In genomic region chr6:31700716-31701401, GRCh38 we compare ENCODE assay signal across 14 cellular contexts. TPM values are rescaled to one million over a fixed set of nuclear protein-coding genes. Genes with fewer than 3 reads are reported as not detected.
DNase-seq lines count a peak whose midpoint lies in the region; ATAC-seq, FAIRE-seq and TF ChIP-seq lines count a peak whose summit lies in the region.
"Had no signal": no experiment of that assay in that cellular context is flagged by ENCODE, and none has a peak within 500 bp of the region (broad histone marks: within the 10 kb centered on the region; RNA-seq: fewer than 3 reads in every experiment).

No MANE protein-coding gene starts in this region.

- peaks cover 32% of the 10 kb centered on the region for H3K4me1 ChIP-seq in CD4-positive, CD25-positive, alpha-beta regulatory T cell (ENCODE audit: control insufficient read depth, insufficient read depth, low read length, poor library complexity, severe bottlenecking)
- peaks cover 15 to 22% of the 10 kb centered on the region in 2 experiments for H3K4me1 ChIP-seq in K562 (replicated peaks in 1 of 2; ENCODE audit: control insufficient read depth in 2 of 2, insufficient read depth in 2 of 2, low read length in 2 of 2)
- H3K4me1 ChIP-seq in foreskin keratinocyte: no peaks in the 10 kb centered on the region

- peak overlapping the region; percentile 32 to 93; a peak in 2 of 4 replicates for H3K9ac ChIP-seq in K562 (ENCODE audit: insufficient read depth in 1 of 2, low read depth in 2 of 2, low read length in 2 of 2)
- peak overlapping the region; percentile 93 for H3K9ac ChIP-seq in neural cell (ENCODE audit: low read length)

- no peaks in the 10 kb centered on the region; the same call in 1 of the 2 replicates for H4K20me1 ChIP-seq in K562 (replicated peaks; ENCODE audit: control insufficient read depth, insufficient read depth, low read length)
- H4K20me1 ChIP-seq in neural cell (ENCODE audit: insufficient read depth): no peaks in the 10 kb centered on the region

- no peaks in the 10 kb centered on the region for H3K27me3 ChIP-seq in CD4-positive, CD25-positive, alpha-beta regulatory T cell (ENCODE audit: control insufficient read depth, insufficient read depth, low read length)
- no peaks in the 10 kb centered on the region for H3K27me3 ChIP-seq in K562 (ENCODE audit: control insufficient read depth in 2 of 2, insufficient read depth in 2 of 2, low read length in 2 of 2)
- H3K27me3 ChIP-seq in neural cell (ENCODE audit: insufficient read depth, low read depth, low read length): no peaks in the 10 kb centered on the region
- H3K27me3 ChIP-seq in foreskin keratinocyte: no peaks in the 10 kb centered on the region
- H3K27me3 ChIP-seq: gastroesophageal sphincter, ovary had no signal

- peak overlapping the region; percentile 48 for H3K4me3 ChIP-seq in CD4-positive, CD25-positive, alpha-beta regulatory T cell (ENCODE audit: low read depth, low read length)
- H3K4me3 ChIP-seq in K562 (no peak overlapping the region), neural cell (ENCODE audit: low read length) (peak overlapping the region; percentile 84)

- peaks cover 6% of the 10 kb centered on the region for H3K27me3 Mint-ChIP-seq in CD4-positive, CD25-positive, alpha-beta regulatory T cell
- H3K27me3 Mint-ChIP-seq in HFFc6 (ENCODE audit: insufficient read depth): no peaks in the 10 kb centered on the region; the same call in 1 of the 2 replicates

- TF ChIP-seq CTCF in HFFc6 (IDR thresholded peaks at IDR 0.05) (no peak), K562 (IDR thresholded peaks at IDR 0.05 in 2 of 3, conservative IDR thresholded peaks at IDR 0.05 in 1 of 3; ENCODE audit: insufficient read depth in 2 of 3, low read depth in 1 of 3, low read length in 3 of 3) (no peak), neural cell (IDR thresholded peaks at IDR 0.05; ENCODE audit: poor library complexity, severe bottlenecking) (no peak), foreskin keratinocyte (conservative IDR thresholded peaks at IDR 0.05) (no peak)

- WGBS in K562 (ENCODE audit: insufficient coverage, low coverage, missing lambda C conversion rate): 73% methylated on average over 5 of the region's 5 CpGs

- no peak for DNase-seq in CD4-positive, CD25-positive, alpha-beta regulatory T cell
- DNase-seq in HFFc6 (no peak), K562 (ENCODE audit: extremely low read depth in 1 of 4, low spot score in 3 of 4) (no peak), NCI-H2081 (lab: John Stamatoyannopoulos, UW) (no peak), foreskin keratinocyte (no peak)
- DNase-seq: dermis blood vessel endothelial cell, H7 had no signal

- peaks cover 21% of the 10 kb centered on the region for H3K36me3 Mint-ChIP-seq in CD4-positive, CD25-positive, alpha-beta regulatory T cell
- no peaks in the 10 kb centered on the region for H3K36me3 Mint-ChIP-seq in HFFc6 (ENCODE audit: low read depth)

- H2AFZ ChIP-seq in K562 (ENCODE audit: low read depth, low read length): no peak overlapping the region
- no peak overlapping the region for H2AFZ ChIP-seq in neural cell (ENCODE audit: low read depth, low read length)

- no peak for FAIRE-seq in K562 (lab: Jason Lieb, UNC)

- ATAC-seq in CD4-positive, CD25-positive, alpha-beta regulatory T cell (ENCODE audit: low read depth in 2 of 2): no peak
- ATAC-seq in K562: no peak
- no peak for ATAC-seq in GM18870 (IDR thresholded peaks at IDR 0.05; ENCODE audit: unreplicated experiment)
- no peak for ATAC-seq in GM18868 (IDR thresholded peaks at IDR 0.05; ENCODE audit: unreplicated experiment)
- no peak for ATAC-seq in foreskin keratinocyte
- ATAC-seq: activated naive CD4-positive, alpha-beta T cell treated with anti-CD3 and anti-CD28 coated beads, Interleukin-2, amount 50 U/mL, for 72 hours; gastroesophageal sphincter; Right ventricle myocardium inferior had no signal

- peak overlapping the region; percentile 84 to 100 (median 98) for H3K4me3 Mint-ChIP-seq in CD4-positive, CD25-positive, alpha-beta regulatory T cell
- peak overlapping the region; percentile 93 for H3K4me3 Mint-ChIP-seq in HFFc6

- TF ChIP-seq EP300 in K562 (IDR thresholded peaks at IDR 0.05; ENCODE audit: low read length) (no peak), neural cell (conservative IDR thresholded peaks at IDR 0.05; ENCODE audit: poor library complexity, severe bottlenecking) (no peak)

- H3K4me2 ChIP-seq in K562 (ENCODE audit: insufficient read depth, low read length): peak overlapping the region; percentile 87
- peak overlapping the region; percentile 96 for H3K4me2 ChIP-seq in neural cell (ENCODE audit: low read length)

- no peak for TF ChIP-seq POLR2A in K562 (conservative IDR thresholded peaks at IDR 0.05)

- peaks cover 5% of the 10 kb centered on the region for H3K9me1 ChIP-seq in K562 (ENCODE audit: control insufficient read depth, insufficient read depth, low read length)

- H3K36me3 ChIP-seq in CD4-positive, CD25-positive, alpha-beta regulatory T cell (ENCODE audit: control insufficient read depth, insufficient read depth, low read length): peaks cover 19% of the 10 kb centered on the region
- peaks cover 54% of the 10 kb centered on the region for H3K36me3 ChIP-seq in K562 (ENCODE audit: control insufficient read depth, insufficient read depth, low read length)
- no peaks in the 10 kb centered on the region for H3K36me3 ChIP-seq in neural cell (ENCODE audit: insufficient read depth, low read length)
- H3K36me3 ChIP-seq: ovary had no signal

- in situ Hi-C loops in K562 (cut with MboI): no loop called here

- H3K9me2 ChIP-seq in neural cell (ENCODE audit: insufficient read depth, low read length): no peaks in the 10 kb centered on the region

- TF ChIP-seq RAD21 in K562 (CRISPR knock-in tag; conservative IDR thresholded peaks at IDR 0.05 in 1 of 2, IDR thresholded peaks at IDR 0.05 in 1 of 2) (no peak), neural cell (conservative IDR thresholded peaks at IDR 0.05) (no peak)

- BruUV-seq in K562 (replicated peaks; lab: Mats Ljungman, UMichigan): no TSS peak

- peaks cover 54% of the 10 kb centered on the region for H3K79me2 ChIP-seq in K562 (ENCODE audit: control insufficient read depth, insufficient read depth, low read length)
- H3K79me2 ChIP-seq in neural cell (replicated peaks; ENCODE audit: insufficient read depth, low read length): peaks cover 26% of the 10 kb centered on the region

- POLR2A ChIA-PET in K562 (lab: Yijun Ruan, JAX): interaction anchor here (0.6 to 9.7 kb wide), 6 partner anchors 9 to 38 kb away, joined by 3 to 158 read pairs (median 11); partner anchors contain the start of genes CSNK2B, GPANK1 and MSH5

- H3F3A ChIP-seq in neural cell (ENCODE audit: insufficient read depth, low read length, poor library complexity, severe bottlenecking): no peaks in the 10 kb centered on the region

- H3K9me3 Mint-ChIP-seq in CD4-positive, CD25-positive, alpha-beta regulatory T cell: no peaks in the 10 kb centered on the region
- H3K9me3 Mint-ChIP-seq in HFFc6: no peaks in the 10 kb centered on the region
- H3K9me3 Mint-ChIP-seq: activated naive CD4-positive, alpha-beta T cell treated with anti-CD3 and anti-CD28 coated beads, Interleukin-2, amount 50 U/mL, for 72 hours had no signal

- CTCF ChIA-PET in K562 (lab: Yijun Ruan, JAX; ENCODE audit: low intra/inter-chr PET ratio): no interaction called here

- H3K9me3 ChIP-seq in CD4-positive, CD25-positive, alpha-beta regulatory T cell (ENCODE audit: control insufficient read depth in 2 of 2, low read length in 2 of 2): no peaks in the 10 kb centered on the region
- no peaks in the 10 kb centered on the region for H3K9me3 ChIP-seq in K562 (replicated peaks; ENCODE audit: control insufficient read depth, insufficient read depth, low read depth, low read length)
- no peaks in the 10 kb centered on the region for H3K9me3 ChIP-seq in neural cell (ENCODE audit: low read length)
- H3K9me3 ChIP-seq: gastroesophageal sphincter, ovary had no signal

- no peak overlapping the region for H3K27ac ChIP-seq in CD4-positive, CD25-positive, alpha-beta regulatory T cell (ENCODE audit: insufficient read depth, low read length, poor library complexity, severe bottlenecking)
- H3K27ac ChIP-seq in K562 (ENCODE audit: extremely low read depth, low read depth, low read length): peak overlapping the region; percentile 14; the same call in 1 of the 3 replicates
- H3K27ac ChIP-seq in neural cell (ENCODE audit: low read length): no peak overlapping the region
- H3K27ac ChIP-seq in foreskin keratinocyte: no peak overlapping the region
- H3K27ac ChIP-seq: ovary had no signal

- intact Hi-C loops in K562 (cut with micrococcal nuclease): no loop called here

- H3K4me1 Mint-ChIP-seq in CD4-positive, CD25-positive, alpha-beta regulatory T cell: peaks cover 5 to 57% (median 39%) of the 10 kb centered on the region in 4 donors
- H3K4me1 Mint-ChIP-seq in HFFc6 (ENCODE audit: low read depth): peaks cover 33% of the 10 kb centered on the region

- peak overlapping the region; percentile 49 to 98 (median 98) for H3K27ac Mint-ChIP-seq in CD4-positive, CD25-positive, alpha-beta regulatory T cell
- H3K27ac Mint-ChIP-seq in HFFc6: no peak overlapping the region; the same call in 1 of the 2 replicates

RNA-seq across cellular contexts. Expression of gene ABHD16A, which starts 2.3 kb away (rescaled TPM):
- 78.4 TPM for total RNA-seq in CD4-positive, CD25-positive, alpha-beta regulatory T cell
- polyA plus RNA-seq in CD4-positive, CD25-positive, alpha-beta regulatory T cell: 10 to 100 TPM; 33.4 to 43.2 (median 35.8) TPM
- total RNA-seq in HFFc6 (2021; fragmentation: NEBNext Ultra II Directional; extraction: Animal tissue kit (Norgen Biotek cat#: 25700)): 10 to 100 TPM; 27.4 to 39.6 (median 32.0) TPM
- 196 and 413 TPM in 2 replicates for total RNA-seq in K562 (2011; cell fraction: chromatin; rRNA removed; ENCODE audit: low replicate concordance)
- 372 and 379 TPM in 2 replicates for total RNA-seq in K562 (2011; cell fraction: nucleolus; rRNA removed)
- total RNA-seq in K562 (2011; cell fraction: nucleoplasm; rRNA removed): 265 and 280 TPM in 2 replicates
- 104 and 131 TPM in 2 replicates for total RNA-seq in K562 (2014; rRNA removed)
- 61.6 and 75.6 TPM in 2 replicates for total RNA-seq in K562 (2014; rRNA removed; fragmentation: Illumina TruSeq; extraction: Trizol)
- total RNA-seq in K562 (2015; rRNA removed; fragmentation: Illumina TruSeq; extraction: Trizol): 81.6 and 82.8 TPM in 2 replicates
- 104 and 106 TPM in 2 replicates for total RNA-seq in K562 (2021)
- 113 and 137 TPM in 2 replicates for polyA plus RNA-seq in K562 (2011; rRNA removed)
- 147 and 156 TPM in 2 replicates for polyA plus RNA-seq in K562 (2011; cell fraction: cytosol; rRNA removed)
- 475 and 536 TPM in 2 replicates for polyA plus RNA-seq in K562 (2011; cell fraction: nucleus; rRNA removed)
- polyA plus RNA-seq in K562 (2012): 97.9 and 126 TPM in 2 replicates
- 70.0 and 79.3 TPM in 2 replicates for polyA plus RNA-seq in K562 (2014; fragmentation: Illumina TruSeq; extraction: Trizol)
- polyA plus RNA-seq in K562 (2014; fragmentation: Nextera tagmentation; extraction: Ambion mirVana): 10 to 100 TPM; 25.8 to 49.7 TPM
- polyA plus RNA-seq in K562 (2014; rRNA removed): 120 and 122 TPM in 2 replicates
- 89.1 and 118 TPM in 2 replicates for polyA minus RNA-seq in K562 (2011; rRNA and poly(A)+ RNA removed)
- 55.6 and 55.8 TPM in 2 replicates for polyA minus RNA-seq in K562 (2011; cell fraction: cytosol; rRNA and poly(A)+ RNA removed)
- 117 and 139 TPM in 2 replicates for polyA minus RNA-seq in K562 (2011; cell fraction: nucleus; rRNA and poly(A)+ RNA removed)
- 130 and 154 TPM in 2 replicates for polyA plus RNA-seq in neural cell
- 68.6 and 76.7 TPM in 2 replicates for polyA minus RNA-seq in neural cell
- 23.0 and 25.0 TPM in 2 replicates for total RNA-seq in foreskin keratinocyte
- polyA plus RNA-seq in foreskin keratinocyte: 20.8 and 22.4 TPM in 2 replicates

RNA-seq across cellular contexts. Expression of gene LY6G6F, which starts 5.8 kb away (rescaled TPM):
- total RNA-seq in CD4-positive, CD25-positive, alpha-beta regulatory T cell: 1.5 TPM
- polyA plus RNA-seq in CD4-positive, CD25-positive, alpha-beta regulatory T cell: not detected
- total RNA-seq in HFFc6 (2021; fragmentation: NEBNext Ultra II Directional; extraction: Animal tissue kit (Norgen Biotek cat#: 25700)): not detected
- total RNA-seq in K562 (2011; cell fraction: chromatin; rRNA removed; ENCODE audit: low replicate concordance): 0.35 TPM in 1 of 2 replicates, not detected in the other
- total RNA-seq in K562 (2011; cell fraction: nucleolus; rRNA removed): 1.4 TPM in 1 of 2 replicates, not detected in the other
- 0.99 and 1.2 TPM in 2 replicates for total RNA-seq in K562 (2011; cell fraction: nucleoplasm; rRNA removed)
- 0.50 TPM in 1 of 2 replicates, not detected in the other for total RNA-seq in K562 (2014; rRNA removed)
- 0.35 TPM in 1 of 2 replicates, not detected in the other for total RNA-seq in K562 (2014; rRNA removed; fragmentation: Illumina TruSeq; extraction: Trizol)
- 0.14 TPM in 1 of 2 replicates, not detected in the other for total RNA-seq in K562 (2015; rRNA removed; fragmentation: Illumina TruSeq; extraction: Trizol)
- total RNA-seq in K562 (2021): 0.18 TPM in 1 of 2 replicates, not detected in the other
- polyA plus RNA-seq in K562 (2011; rRNA removed): 0.20 TPM in 1 of 2 replicates, not detected in the other
- polyA plus RNA-seq in K562 (2011; cell fraction: cytosol; rRNA removed): 0.58 TPM in 1 of 2 replicates, not detected in the other
- 0.23 TPM in 1 of 2 replicates, not detected in the other for polyA plus RNA-seq in K562 (2011; cell fraction: nucleus; rRNA removed)
- 0.30 TPM in 1 of 2 replicates, not detected in the other for polyA plus RNA-seq in K562 (2012)
- 0.33 and 0.39 TPM in 2 replicates for polyA plus RNA-seq in K562 (2014; fragmentation: Illumina TruSeq; extraction: Trizol)
- under 1 TPM; 0.28 to 0.49 TPM for polyA plus RNA-seq in K562 (2014; fragmentation: Nextera tagmentation; extraction: Ambion mirVana)
- polyA plus RNA-seq in K562 (2014; rRNA removed): 1.1 TPM in 1 of 2 replicates, not detected in the other
- polyA minus RNA-seq in K562 (2011; rRNA and poly(A)+ RNA removed): 0.36 TPM in 1 of 2 replicates, not detected in the other
- not detected in 2 replicates for polyA minus RNA-seq in K562 (2011; cell fraction: cytosol; rRNA and poly(A)+ RNA removed)
- polyA minus RNA-seq in K562 (2011; cell fraction: nucleus; rRNA and poly(A)+ RNA removed): 0.67 TPM in 1 of 2 replicates, not detected in the other
- not detected in 2 replicates for polyA plus RNA-seq in neural cell
- not detected in 2 replicates for polyA minus RNA-seq in neural cell
- not detected in 2 replicates for total RNA-seq in foreskin keratinocyte
- polyA plus RNA-seq in foreskin keratinocyte: not detected in 2 replicates
- total RNA-seq: activated naive CD4-positive, alpha-beta T cell treated with anti-CD3 and anti-CD28 coated beads, Interleukin-2, amount 50 U/mL, for 72 hours; dermis blood vessel endothelial cell; gastroesophageal sphincter; H7; ovary; Right ventricle myocardium inferior had no signal
- polyA plus RNA-seq: ovary had no signal

RNA-seq across cellular contexts. Expression of gene LY6G6D, which starts 14.3 kb away (rescaled TPM):
- total RNA-seq in CD4-positive, CD25-positive, alpha-beta regulatory T cell: not detected
- polyA plus RNA-seq in CD4-positive, CD25-positive, alpha-beta regulatory T cell: not detected
- not detected for total RNA-seq in HFFc6 (2021; fragmentation: NEBNext Ultra II Directional; extraction: Animal tissue kit (Norgen Biotek cat#: 25700))
- total RNA-seq in K562 (2011; cell fraction: chromatin; rRNA removed; ENCODE audit: low replicate concordance): not detected in 2 replicates
- total RNA-seq in K562 (2011; cell fraction: nucleolus; rRNA removed): not detected in 2 replicates
- total RNA-seq in K562 (2011; cell fraction: nucleoplasm; rRNA removed): not detected in 2 replicates
- not detected in 2 replicates for total RNA-seq in K562 (2014; rRNA removed)
- not detected in 2 replicates for total RNA-seq in K562 (2014; rRNA removed; fragmentation: Illumina TruSeq; extraction: Trizol)
- total RNA-seq in K562 (2015; rRNA removed; fragmentation: Illumina TruSeq; extraction: Trizol): not detected in 2 replicates
- not detected in 2 replicates for total RNA-seq in K562 (2021)
- polyA plus RNA-seq in K562 (2011; rRNA removed): 0.38 TPM in 1 of 2 replicates, not detected in the other
- 0.69 TPM in 1 of 2 replicates, not detected in the other for polyA plus RNA-seq in K562 (2011; cell fraction: cytosol; rRNA removed)
- polyA plus RNA-seq in K562 (2011; cell fraction: nucleus; rRNA removed): not detected in 2 replicates
- polyA plus RNA-seq in K562 (2012): 0.21 and 0.58 TPM in 2 replicates
- not detected in 2 replicates for polyA plus RNA-seq in K562 (2014; fragmentation: Illumina TruSeq; extraction: Trizol)
- polyA plus RNA-seq in K562 (2014; fragmentation: Nextera tagmentation; extraction: Ambion mirVana): under 1 TPM in 1 of 2 experiments, not detected in 1; 0.30 TPM
- not detected in 2 replicates for polyA plus RNA-seq in K562 (2014; rRNA removed)
- polyA minus RNA-seq in K562 (2011; rRNA and poly(A)+ RNA removed): not detected in 2 replicates
- not detected in 2 replicates for polyA minus RNA-seq in K562 (2011; cell fraction: cytosol; rRNA and poly(A)+ RNA removed)
- polyA minus RNA-seq in K562 (2011; cell fraction: nucleus; rRNA and poly(A)+ RNA removed): not detected in 2 replicates
- polyA plus RNA-seq in neural cell: not detected in 2 replicates
- not detected in 2 replicates for polyA minus RNA-seq in neural cell
- total RNA-seq in foreskin keratinocyte: not detected in 2 replicates
- not detected in 2 replicates for polyA plus RNA-seq in foreskin keratinocyte
- total RNA-seq: activated naive CD4-positive, alpha-beta T cell treated with anti-CD3 and anti-CD28 coated beads, Interleukin-2, amount 50 U/mL, for 72 hours; dermis blood vessel endothelial cell; gastroesophageal sphincter; ovary; Right ventricle myocardium inferior had no signal
- polyA plus RNA-seq: ovary had no signal

RNA-seq across cellular contexts. Expression of gene LY6G5C, which starts 20.0 kb away (rescaled TPM):
- total RNA-seq in CD4-positive, CD25-positive, alpha-beta regulatory T cell: 3.1 TPM
- polyA plus RNA-seq in CD4-positive, CD25-positive, alpha-beta regulatory T cell: 10 to 100 TPM in 3 of 4 donors, 1 to 10 TPM in 1; 7.4 to 19.9 (median 11.9) TPM
- 1 to 10 TPM; 2.2 to 2.9 (median 2.8) TPM for total RNA-seq in HFFc6 (2021; fragmentation: NEBNext Ultra II Directional; extraction: Animal tissue kit (Norgen Biotek cat#: 25700))
- total RNA-seq in K562 (2011; cell fraction: chromatin; rRNA removed; ENCODE audit: low replicate concordance): 2.2 and 9.2 TPM in 2 replicates
- 1.1 and 2.3 TPM in 2 replicates for total RNA-seq in K562 (2011; cell fraction: nucleolus; rRNA removed)
- 2.3 and 3.8 TPM in 2 replicates for total RNA-seq in K562 (2011; cell fraction: nucleoplasm; rRNA removed)
- total RNA-seq in K562 (2014; rRNA removed) (not detected in 2 replicates), K562 (2014; rRNA removed; fragmentation: Illumina TruSeq; extraction: Trizol) (0.15 TPM in 1 of 2 replicates, not detected in the other), K562 (2015; rRNA removed; fragmentation: Illumina TruSeq; extraction: Trizol) (not detected in 2 replicates), K562 (2021) (0.60 and 0.74 TPM in 2 replicates), foreskin keratinocyte (0.53 and 1.1 TPM in 2 replicates)
- polyA plus RNA-seq in K562 (2011; rRNA removed) (0.43 and 0.46 TPM in 2 replicates), K562 (2014; fragmentation: Illumina TruSeq; extraction: Trizol) (0.67 and 1.3 TPM in 2 replicates), K562 (2014; fragmentation: Nextera tagmentation; extraction: Ambion mirVana) (under 1 TPM in 1 of 2 experiments, not detected in 1; 0.10 TPM), K562 (2014; rRNA removed) (not detected in 2 replicates), neural cell (13.4 and 26.6 TPM in 2 replicates), foreskin keratinocyte (1.5 and 1.8 TPM in 2 replicates)
- polyA plus RNA-seq in K562 (2011; cell fraction: cytosol; rRNA removed): 0.60 and 0.71 TPM in 2 replicates
- 1.6 and 1.9 TPM in 2 replicates for polyA plus RNA-seq in K562 (2011; cell fraction: nucleus; rRNA removed)
- 0.69 and 0.85 TPM in 2 replicates for polyA plus RNA-seq in K562 (2012)
- not detected in 2 replicates for polyA minus RNA-seq in K562 (2011; rRNA and poly(A)+ RNA removed)
- polyA minus RNA-seq in K562 (2011; cell fraction: cytosol; rRNA and poly(A)+ RNA removed): not detected in 2 replicates
- 0.40 and 0.67 TPM in 2 replicates for polyA minus RNA-seq in K562 (2011; cell fraction: nucleus; rRNA and poly(A)+ RNA removed)
- polyA minus RNA-seq in neural cell: 8.5 and 11.9 TPM in 2 replicates

RNA-seq across cellular contexts. Expression of gene LY6G6C, which starts 20.7 kb away (rescaled TPM):
- total RNA-seq in CD4-positive, CD25-positive, alpha-beta regulatory T cell: not detected
- not detected for polyA plus RNA-seq in CD4-positive, CD25-positive, alpha-beta regulatory T cell
- total RNA-seq in HFFc6 (2021; fragmentation: NEBNext Ultra II Directional; extraction: Animal tissue kit (Norgen Biotek cat#: 25700)): not detected
- 2.3 and 4.9 TPM in 2 replicates for total RNA-seq in K562 (2011; cell fraction: chromatin; rRNA removed; ENCODE audit: low replicate concordance)
- 1.8 and 2.0 TPM in 2 replicates for total RNA-seq in K562 (2011; cell fraction: nucleolus; rRNA removed)
- 3.0 and 6.3 TPM in 2 replicates for total RNA-seq in K562 (2011; cell fraction: nucleoplasm; rRNA removed)
- total RNA-seq in K562 (2014; rRNA removed) (not detected in 2 replicates), K562 (2014; rRNA removed; fragmentation: Illumina TruSeq; extraction: Trizol) (not detected in 2 replicates), K562 (2015; rRNA removed; fragmentation: Illumina TruSeq; extraction: Trizol) (not detected in 2 replicates), K562 (2021) (0.20 TPM in 1 of 2 replicates, not detected in the other), foreskin keratinocyte (0.54 TPM in 1 of 2 replicates, not detected in the other)
- polyA plus RNA-seq in K562 (2011; rRNA removed) (0.20 and 0.35 TPM in 2 replicates), K562 (2014; fragmentation: Illumina TruSeq; extraction: Trizol) (0.33 TPM in 1 of 2 replicates, not detected in the other), K562 (2014; fragmentation: Nextera tagmentation; extraction: Ambion mirVana) (under 1 TPM in 1 of 2 experiments, not detected in 1; 0.06 TPM), K562 (2014; rRNA removed) (0.09 TPM in 1 of 2 replicates, not detected in the other), neural cell (0.78 and 0.88 TPM in 2 replicates), foreskin keratinocyte (0.28 and 0.44 TPM in 2 replicates)
- polyA plus RNA-seq in K562 (2011; cell fraction: cytosol; rRNA removed): 0.32 and 0.40 TPM in 2 replicates
- 2.0 and 2.1 TPM in 2 replicates for polyA plus RNA-seq in K562 (2011; cell fraction: nucleus; rRNA removed)
- polyA plus RNA-seq in K562 (2012): 0.14 and 0.48 TPM in 2 replicates
- polyA minus RNA-seq in K562 (2011; rRNA and poly(A)+ RNA removed): not detected in 2 replicates
- polyA minus RNA-seq in K562 (2011; cell fraction: cytosol; rRNA and poly(A)+ RNA removed): not detected in 2 replicates
- polyA minus RNA-seq in K562 (2011; cell fraction: nucleus; rRNA and poly(A)+ RNA removed): 0.54 and 0.56 TPM in 2 replicates
- polyA minus RNA-seq in neural cell: not detected in 2 replicates
- total RNA-seq: activated naive CD4-positive, alpha-beta T cell treated with anti-CD3 and anti-CD28 coated beads, Interleukin-2, amount 50 U/mL, for 72 hours; dermis blood vessel endothelial cell; gastroesophageal sphincter; H7; Right ventricle myocardium inferior had no signal
